22 cellular contexts compared by ENCODE assay signal in genomic region chr11:70663815-70664214, GRCh38.
"Had no signal": no experiment of that assay in that cellular context is flagged by ENCODE, and none has a peak within 500 bp of the region (broad histone marks: within the 10 kb centered on the region; RNA-seq: fewer than 3 reads in every experiment).

No MANE protein-coding gene starts in this region.

- H3K9ac ChIP-seq: KMS-11 had no signal

- H3K4me2 ChIP-seq: KMS-11 had no signal

- ATAC-seq: HepG2, K562, PC-3 had no signal

- DNase-seq: Kasumi-1, MV-4-11, NCI-H1048, NCI-H1105, NCI-H1417, NCI-H1436 treated with DMSO at 0.1 percent for 48 hours, NCI-H1694 treated with DMSO at 0.1 percent for 48 hours, NCI-H1930, NCI-H2081, NCI-H2171, NCI-H226, NCI-H446, NCI-H510A, NCI-H524 treated with DMSO at 0.1 percent for 48 hours, NCI-H69, NCI-H774, PC-3, SHP77 had no signal

- H3K27ac ChIP-seq: KMS-11, RWPE1 had no signal

- H3K4me3 ChIP-seq: K562 had no signal
